Comparison of ENCODE assay signal across 17 cellular contexts in the genomic region with DNA sequence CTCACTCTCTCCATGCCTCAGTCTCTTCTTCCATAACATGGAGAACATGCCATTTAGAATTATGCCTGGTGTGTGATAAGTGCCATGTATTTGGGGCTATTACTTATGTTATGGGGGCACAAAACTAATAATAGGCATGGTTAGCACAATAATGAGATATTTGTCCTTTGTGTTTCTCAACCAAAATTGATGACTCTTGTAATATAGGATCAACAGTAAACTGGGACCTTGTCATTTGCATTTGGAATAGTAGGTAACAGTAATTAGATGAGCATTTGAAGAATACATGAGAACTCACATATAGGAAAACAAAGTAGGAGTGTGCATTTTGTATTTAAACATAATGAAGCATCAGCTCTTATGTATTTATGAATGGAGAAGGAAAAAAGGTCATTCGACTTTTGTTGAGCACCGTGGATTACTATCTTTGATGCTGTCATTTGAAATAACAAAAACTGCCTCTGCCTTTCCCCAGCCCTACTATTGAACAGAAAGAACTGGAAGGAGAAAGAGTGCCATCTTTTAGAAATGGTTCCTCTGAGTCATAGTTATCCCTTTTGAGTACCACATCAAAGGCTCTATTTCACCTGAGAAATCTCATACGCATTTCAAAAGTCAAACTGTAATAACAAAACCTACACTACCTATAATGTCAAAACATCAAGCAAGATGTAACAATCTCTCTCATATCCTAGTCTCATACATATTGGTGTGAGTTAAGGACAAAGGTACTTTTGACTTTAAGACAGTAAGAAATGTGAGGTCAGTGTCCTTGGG.
DNase-seq lines count a peak whose midpoint lies in the region; ATAC-seq and TF ChIP-seq lines count a peak whose summit lies in the region.
"Had no signal": no experiment of that assay in that cellular context is flagged by ENCODE, and none has a peak within 500 bp of the region (broad histone marks: within the 10 kb centered on the region; RNA-seq: fewer than 3 reads in every experiment).

No MANE protein-coding gene starts in this region.

- ATAC-seq in GM21360 (IDR thresholded peaks at IDR 0.05; ENCODE audit: unreplicated experiment): peak; percentile 93
- ATAC-seq in HG03159 (IDR thresholded peaks at IDR 0.05; ENCODE audit: unreplicated experiment): peak; percentile 70
- ATAC-seq in stimulated activated effector memory CD8-positive, alpha-beta T cell treated with anti-CD3 and anti-CD28 coated beads, Interleukin-12 subunit alpha, Interleukin-12 subunit beta, amount 100 ng/mL, for 72 hours: peak; percentile 82
- ATAC-seq in HG03135 (IDR thresholded peaks at IDR 0.05; ENCODE audit: unreplicated experiment): no peak
- ATAC-seq: Right ventricle myocardium inferior had no signal

- peaks cover 38% of the 10 kb centered on the region for H3K27me3 Mint-ChIP-seq in activated naive CD4-positive, alpha-beta T cell treated with anti-CD3 and anti-CD28 coated beads for 36 hours (ENCODE audit: low read depth)
- H3K27me3 Mint-ChIP-seq in endothelial cell (ENCODE audit: unreplicated experiment): no peaks in the 10 kb centered on the region

- no peak overlapping the region for H3K27ac Mint-ChIP-seq in activated naive CD4-positive, alpha-beta T cell treated with anti-CD3 and anti-CD28 coated beads for 36 hours
- H3K27ac Mint-ChIP-seq in stimulated activated effector memory CD8-positive, alpha-beta T cell treated with anti-CD3 and anti-CD28 coated beads, Interleukin-12 subunit alpha, Interleukin-12 subunit beta, amount 100 ng/mL, for 72 hours: no peak overlapping the region
- H3K27ac Mint-ChIP-seq in endothelial cell (ENCODE audit: unreplicated experiment): no peak overlapping the region
- H3K27ac Mint-ChIP-seq: HFFc6 had no signal

- H3K27ac ChIP-seq in dorsolateral prefrontal cortex: no peak overlapping the region
- H3K27ac ChIP-seq: epithelial cell of prostate, hepatocyte, neutrophil, vagina had no signal

- no peak overlapping the region for H3K4me3 Mint-ChIP-seq in activated naive CD4-positive, alpha-beta T cell treated with anti-CD3 and anti-CD28 coated beads for 36 hours
- no peak overlapping the region for H3K4me3 Mint-ChIP-seq in stimulated activated effector memory CD8-positive, alpha-beta T cell treated with anti-CD3 and anti-CD28 coated beads, Interleukin-12 subunit alpha, Interleukin-12 subunit beta, amount 100 ng/mL, for 72 hours
- H3K4me3 Mint-ChIP-seq in endothelial cell (ENCODE audit: unreplicated experiment): no peak overlapping the region
- H3K4me3 Mint-ChIP-seq: HFFc6 had no signal

- peaks cover 22% of the 10 kb centered on the region for H3K4me1 Mint-ChIP-seq in activated naive CD4-positive, alpha-beta T cell treated with anti-CD3 and anti-CD28 coated beads for 36 hours (ENCODE audit: low read depth)
- no peaks in the 10 kb centered on the region for H3K4me1 Mint-ChIP-seq in stimulated activated effector memory CD8-positive, alpha-beta T cell treated with anti-CD3 and anti-CD28 coated beads, Interleukin-12 subunit alpha, Interleukin-12 subunit beta, amount 100 ng/mL, for 72 hours
- peaks cover 4% of the 10 kb centered on the region for H3K4me1 Mint-ChIP-seq in endothelial cell (ENCODE audit: unreplicated experiment)

- H3K4me3 ChIP-seq in dorsolateral prefrontal cortex: no peak overlapping the region
- H3K4me3 ChIP-seq: cardiac muscle cell, hepatocyte, vagina had no signal

- H3K27me3 ChIP-seq in dorsolateral prefrontal cortex: no peaks in the 10 kb centered on the region
- H3K27me3 ChIP-seq: cardiac muscle cell, hepatocyte, neutrophil, vagina had no signal

- no peaks in the 10 kb centered on the region for H3K36me3 Mint-ChIP-seq in activated naive CD4-positive, alpha-beta T cell treated with anti-CD3 and anti-CD28 coated beads for 36 hours (ENCODE audit: low read depth)
- no peaks in the 10 kb centered on the region for H3K36me3 Mint-ChIP-seq in stimulated activated effector memory CD8-positive, alpha-beta T cell treated with anti-CD3 and anti-CD28 coated beads, Interleukin-12 subunit alpha, Interleukin-12 subunit beta, amount 100 ng/mL, for 72 hours
- no peaks in the 10 kb centered on the region for H3K36me3 Mint-ChIP-seq in endothelial cell (ENCODE audit: low read depth, unreplicated experiment)

- peak; percentile 35 for DNase-seq in activated naive CD4-positive, alpha-beta T cell treated with anti-CD3 and anti-CD28 coated beads for 36 hours
- no peak for DNase-seq in activated naive CD4-positive, alpha-beta T cell treated with anti-CD3 and anti-CD28 coated beads, Interleukin-2, amount 50 U/mL, for 16 hours
- no peak for DNase-seq in stimulated activated effector memory CD8-positive, alpha-beta T cell treated with anti-CD3 and anti-CD28 coated beads, Interleukin-12 subunit alpha, Interleukin-12 subunit beta, amount 100 ng/mL, for 72 hours (ENCODE audit: low spot score in 2 of 2)
- DNase-seq in dorsolateral prefrontal cortex (no peak), endothelial cell (ENCODE audit: low spot score) (no peak)
- DNase-seq: HFFc6, NCI-H1436, NCI-H774 had no signal

- no peaks in the 10 kb centered on the region for H3K9me3 Mint-ChIP-seq in activated naive CD4-positive, alpha-beta T cell treated with anti-CD3 and anti-CD28 coated beads for 36 hours
- H3K9me3 Mint-ChIP-seq in stimulated activated effector memory CD8-positive, alpha-beta T cell treated with anti-CD3 and anti-CD28 coated beads, Interleukin-12 subunit alpha, Interleukin-12 subunit beta, amount 100 ng/mL, for 72 hours: no peaks in the 10 kb centered on the region
- H3K9me3 Mint-ChIP-seq in endothelial cell (ENCODE audit: unreplicated experiment): no peaks in the 10 kb centered on the region
- H3K9me3 Mint-ChIP-seq: HFFc6 had no signal

- intact Hi-C loops in activated naive CD4-positive, alpha-beta T cell treated with anti-CD3 and anti-CD28 coated beads for 36 hours (cut with micrococcal nuclease): loop anchor here (1.0 to 5.0 kb wide), 16 partner anchors 35 to 1916 kb away; no protein-coding TSS in a partner anchor
- intact Hi-C loops in dorsolateral prefrontal cortex (cut with DNase I): no loop called here

- no peak for TF ChIP-seq CTCF in dorsolateral prefrontal cortex (IDR thresholded peaks at IDR 0.05 in 54 of 56, conservative IDR thresholded peaks at IDR 0.05 in 2 of 56; ENCODE audit: low read depth in 1 of 56, partially characterized antibody in 56 of 56)
- no peak for TF ChIP-seq CTCF in endothelial cell (IDR thresholded peaks at IDR 0.05; ENCODE audit: unreplicated experiment)

- CTCF ChIA-PET in activated naive CD4-positive, alpha-beta T cell treated with anti-CD3 and anti-CD28 coated beads for 36 hours (lab: Charles Lee): interaction anchor here (0.9 to 1.0 kb wide), 2 partner anchors 22 to 50 kb away, joined by 3 to 4 read pairs; no protein-coding TSS in a partner anchor
